ENCODE assay signal across 8 cellular contexts in genomic region chr3:71131385-71131871, GRCh38.
A peak's percentile ranks its signal among the peaks of the same experiment; 100 is the strongest.
DNase-seq lines count a peak whose midpoint lies in the region; ATAC-seq and TF ChIP-seq lines count a peak whose summit lies in the region.

No MANE protein-coding gene starts in this region.

- POLR2A ChIA-PET in naive thymus-derived CD4-positive, alpha-beta T cell (lab: Charles Lee): interaction anchor here (0.5 to 4.4 kb wide), 26 partner anchors 9 to 698 kb away, joined by 3 to 34 read pairs (median 3); no protein-coding TSS in a partner anchor

- peak overlapping the region; percentile 94 to 99 (median 97) for H3K27ac Mint-ChIP-seq in naive thymus-derived CD4-positive, alpha-beta T cell

- CTCF ChIA-PET in naive thymus-derived CD4-positive, alpha-beta T cell (lab: Charles Lee): interaction anchor here (0.6 to 1.9 kb wide), 5 partner anchors 11 to 300 kb away, joined by 3 to 7 read pairs (median 3); no protein-coding TSS in a partner anchor

- H3K9me3 ChIP-seq in heart left ventricle: no peaks in the 10 kb centered on the region
- H3K9me3 ChIP-seq in body of pancreas: no peaks in the 10 kb centered on the region
- H3K9me3 ChIP-seq in naive thymus-derived CD4-positive, alpha-beta T cell (ENCODE audit: control insufficient read depth in 2 of 3, low read length in 3 of 3): no peaks in the 10 kb centered on the region
- no peaks in the 10 kb centered on the region for H3K9me3 ChIP-seq in upper lobe of right lung

- intact Hi-C loops in heart left ventricle (cut with DNase I): loop anchor here in 7 of 10 donors (2.0 to 10.0 kb wide), 15 partner anchors 67 to 453 kb away; partner anchors contain the start of gene FOXP1 (in 3 of the 7)
- intact Hi-C loops in Right ventricle myocardium superior (cut with DNase I): no loop called here
- intact Hi-C loops in body of pancreas (cut with DNase I): no loop called here
- intact Hi-C loops in naive thymus-derived CD4-positive, alpha-beta T cell (cut with micrococcal nuclease): loop anchor here (2.0 to 5.0 kb wide), 7 partner anchors 19 to 591 kb away; no protein-coding TSS in a partner anchor
- intact Hi-C loops in upper lobe of right lung (cut with DNase I): no loop called here

- no peaks in the 10 kb centered on the region for H3K27me3 ChIP-seq in heart left ventricle
- H3K27me3 ChIP-seq in body of pancreas: no peaks in the 10 kb centered on the region
- no peaks in the 10 kb centered on the region for H3K27me3 ChIP-seq in naive thymus-derived CD4-positive, alpha-beta T cell (ENCODE audit: control insufficient read depth in 2 of 2, insufficient read depth in 2 of 2, low read length in 2 of 2)
- no peaks in the 10 kb centered on the region for H3K27me3 ChIP-seq in upper lobe of right lung

- peaks cover 3 to 81% (median 52%) of the 10 kb centered on the region in 12 donors for H3K4me1 ChIP-seq in heart left ventricle
- peaks cover 72% of the 10 kb centered on the region for H3K4me1 ChIP-seq in body of pancreas
- H3K4me1 ChIP-seq in naive thymus-derived CD4-positive, alpha-beta T cell (ENCODE audit: control insufficient read depth in 2 of 2, insufficient read depth in 2 of 2, low read length in 2 of 2): peaks cover 39 to 55% of the 10 kb centered on the region in 2 donors
- peaks cover 69% of the 10 kb centered on the region for H3K4me1 ChIP-seq in upper lobe of right lung

- 37 to 54% (median 45%) methylated on average over 5 of the region's 5 CpGs for WGBS in heart left ventricle, 4 donors
- WGBS in body of pancreas, 2 donors: 16 to 30% methylated on average over 5 of the region's 5 CpGs

- H3K36me3 ChIP-seq in heart left ventricle (no peaks in the 10 kb centered on the region), body of pancreas (replicated peaks in 1 of 2; ENCODE audit: insufficient read depth in 1 of 2, low read depth in 2 of 2) (no peaks in the 10 kb centered on the region), upper lobe of right lung (no peaks in the 10 kb centered on the region)
- H3K36me3 ChIP-seq in naive thymus-derived CD4-positive, alpha-beta T cell (ENCODE audit: control insufficient read depth in 2 of 3, insufficient read depth in 3 of 3, low read length in 3 of 3): no peaks in the 10 kb centered on the region

- H3K4me3 ChIP-seq in heart left ventricle: peak overlapping the region in 9 of 12 donors; percentile 3 to 67 (median 57)
- H3K4me3 ChIP-seq in body of pancreas: no peak overlapping the region
- H3K4me3 ChIP-seq in naive thymus-derived CD4-positive, alpha-beta T cell (ENCODE audit: low read length): peak overlapping the region; percentile 71
- H3K4me3 ChIP-seq in upper lobe of right lung: peak overlapping the region; percentile 58

- H3K4me3 Mint-ChIP-seq in naive thymus-derived CD4-positive, alpha-beta T cell: peak overlapping the region; percentile 85 to 99 (median 93)

- peaks cover 45 to 87% (median 83%) of the 10 kb centered on the region in 7 donors for H3K4me1 Mint-ChIP-seq in naive thymus-derived CD4-positive, alpha-beta T cell

- H3K27ac ChIP-seq in heart left ventricle (peak overlapping the region; percentile 78 to 94 (median 88)), body of pancreas (peak overlapping the region; percentile 48 to 87 (median 84)), upper lobe of right lung (peak overlapping the region; percentile 89)
- H3K27ac ChIP-seq in naive thymus-derived CD4-positive, alpha-beta T cell (ENCODE audit: low read depth, low read length): peak overlapping the region; percentile 89

- H3K36me3 Mint-ChIP-seq in naive thymus-derived CD4-positive, alpha-beta T cell: peaks cover 4 to 9% (median 4%) of the 10 kb centered on the region in 5 donors

- no peaks in the 10 kb centered on the region for H3K9me3 Mint-ChIP-seq in naive thymus-derived CD4-positive, alpha-beta T cell

- H3K27me3 Mint-ChIP-seq in naive thymus-derived CD4-positive, alpha-beta T cell: no peaks in the 10 kb centered on the region

- no peak for DNase-seq in heart left ventricle
- no peak for DNase-seq in Right ventricle myocardium superior
- no peak for DNase-seq in body of pancreas
- peak in 4 of 9 donors; percentile 19 to 45 (median 28) for DNase-seq in naive thymus-derived CD4-positive, alpha-beta T cell
- DNase-seq in upper lobe of right lung: no peak
- DNase-seq in EL: no peak
- DNase-seq in HUDEP-2 (lab: John Stamatoyannopoulos, UW; ENCODE audit: unreplicated experiment in 76 of 76): no peak

- TF ChIP-seq POLR2A in heart left ventricle (IDR thresholded peaks at IDR 0.05) (no peak), body of pancreas (IDR thresholded peaks at IDR 0.05) (no peak)

- no peak for ATAC-seq in heart left ventricle
- ATAC-seq in Right ventricle myocardium superior (ENCODE audit: poor library complexity): no peak
- no peak for ATAC-seq in body of pancreas
- ATAC-seq in naive thymus-derived CD4-positive, alpha-beta T cell: no peak
- no peak for ATAC-seq in upper lobe of right lung
- ATAC-seq in GM19452 (IDR thresholded peaks at IDR 0.05; ENCODE audit: unreplicated experiment): no peak

- TF ChIP-seq CTCF in heart left ventricle (IDR thresholded peaks at IDR 0.05) (no peak), body of pancreas (IDR thresholded peaks at IDR 0.05) (no peak), upper lobe of right lung (IDR thresholded peaks at IDR 0.05) (no peak)

Comparison
In these comparisons a context has a peak if more than half of its experiments do, and no peak if none do; other contexts are left out.
1. intact Hi-C loops: an anchor here in heart left ventricle (2.0 to 10.0 kb wide) and naive thymus-derived CD4-positive, alpha-beta T cell (2.0 to 5.0 kb wide); none called in Right ventricle myocardium superior, body of pancreas and upper lobe of right lung.
2. H3K4me3 ChIP-seq: peak in heart left ventricle (9 of 12), naive thymus-derived CD4-positive, alpha-beta T cell (single experiment) and upper lobe of right lung (single experiment); none in body of pancreas (0 of 2).
3. Peak in every context shown above with its lines, with median percentiles within 50 percentile points of each other: H3K27ac ChIP-seq.